In the genomic region with DNA sequence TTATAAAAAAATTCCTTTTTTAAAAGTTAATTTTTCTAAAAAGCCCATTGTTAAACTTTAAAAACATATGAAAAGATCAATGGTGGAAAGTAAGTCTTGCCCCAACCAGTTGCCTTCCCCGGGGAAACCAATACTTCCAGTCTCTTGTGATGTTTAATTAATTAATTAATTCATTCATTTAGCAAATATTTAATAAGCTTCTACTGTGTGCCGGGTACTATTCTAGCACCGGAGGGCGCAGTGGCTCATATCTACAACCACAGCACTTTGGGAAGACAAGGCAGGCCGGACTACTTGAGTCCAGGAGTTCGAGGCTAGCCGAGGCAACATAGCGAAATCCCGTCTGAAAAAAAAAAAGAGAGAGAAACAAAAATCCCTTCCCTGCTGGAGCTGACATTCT, we compare ENCODE assay signal across 1 cellular context.
TF ChIP-seq lines count a peak whose summit lies in the region.

No MANE protein-coding gene starts in this region.

TF ChIP-seq in GM23338, 12 proteins besides CTCF, POLR2A, EP300 and RAD21 (continued from another document):
- TF ChIP-seq, protein P1, sequence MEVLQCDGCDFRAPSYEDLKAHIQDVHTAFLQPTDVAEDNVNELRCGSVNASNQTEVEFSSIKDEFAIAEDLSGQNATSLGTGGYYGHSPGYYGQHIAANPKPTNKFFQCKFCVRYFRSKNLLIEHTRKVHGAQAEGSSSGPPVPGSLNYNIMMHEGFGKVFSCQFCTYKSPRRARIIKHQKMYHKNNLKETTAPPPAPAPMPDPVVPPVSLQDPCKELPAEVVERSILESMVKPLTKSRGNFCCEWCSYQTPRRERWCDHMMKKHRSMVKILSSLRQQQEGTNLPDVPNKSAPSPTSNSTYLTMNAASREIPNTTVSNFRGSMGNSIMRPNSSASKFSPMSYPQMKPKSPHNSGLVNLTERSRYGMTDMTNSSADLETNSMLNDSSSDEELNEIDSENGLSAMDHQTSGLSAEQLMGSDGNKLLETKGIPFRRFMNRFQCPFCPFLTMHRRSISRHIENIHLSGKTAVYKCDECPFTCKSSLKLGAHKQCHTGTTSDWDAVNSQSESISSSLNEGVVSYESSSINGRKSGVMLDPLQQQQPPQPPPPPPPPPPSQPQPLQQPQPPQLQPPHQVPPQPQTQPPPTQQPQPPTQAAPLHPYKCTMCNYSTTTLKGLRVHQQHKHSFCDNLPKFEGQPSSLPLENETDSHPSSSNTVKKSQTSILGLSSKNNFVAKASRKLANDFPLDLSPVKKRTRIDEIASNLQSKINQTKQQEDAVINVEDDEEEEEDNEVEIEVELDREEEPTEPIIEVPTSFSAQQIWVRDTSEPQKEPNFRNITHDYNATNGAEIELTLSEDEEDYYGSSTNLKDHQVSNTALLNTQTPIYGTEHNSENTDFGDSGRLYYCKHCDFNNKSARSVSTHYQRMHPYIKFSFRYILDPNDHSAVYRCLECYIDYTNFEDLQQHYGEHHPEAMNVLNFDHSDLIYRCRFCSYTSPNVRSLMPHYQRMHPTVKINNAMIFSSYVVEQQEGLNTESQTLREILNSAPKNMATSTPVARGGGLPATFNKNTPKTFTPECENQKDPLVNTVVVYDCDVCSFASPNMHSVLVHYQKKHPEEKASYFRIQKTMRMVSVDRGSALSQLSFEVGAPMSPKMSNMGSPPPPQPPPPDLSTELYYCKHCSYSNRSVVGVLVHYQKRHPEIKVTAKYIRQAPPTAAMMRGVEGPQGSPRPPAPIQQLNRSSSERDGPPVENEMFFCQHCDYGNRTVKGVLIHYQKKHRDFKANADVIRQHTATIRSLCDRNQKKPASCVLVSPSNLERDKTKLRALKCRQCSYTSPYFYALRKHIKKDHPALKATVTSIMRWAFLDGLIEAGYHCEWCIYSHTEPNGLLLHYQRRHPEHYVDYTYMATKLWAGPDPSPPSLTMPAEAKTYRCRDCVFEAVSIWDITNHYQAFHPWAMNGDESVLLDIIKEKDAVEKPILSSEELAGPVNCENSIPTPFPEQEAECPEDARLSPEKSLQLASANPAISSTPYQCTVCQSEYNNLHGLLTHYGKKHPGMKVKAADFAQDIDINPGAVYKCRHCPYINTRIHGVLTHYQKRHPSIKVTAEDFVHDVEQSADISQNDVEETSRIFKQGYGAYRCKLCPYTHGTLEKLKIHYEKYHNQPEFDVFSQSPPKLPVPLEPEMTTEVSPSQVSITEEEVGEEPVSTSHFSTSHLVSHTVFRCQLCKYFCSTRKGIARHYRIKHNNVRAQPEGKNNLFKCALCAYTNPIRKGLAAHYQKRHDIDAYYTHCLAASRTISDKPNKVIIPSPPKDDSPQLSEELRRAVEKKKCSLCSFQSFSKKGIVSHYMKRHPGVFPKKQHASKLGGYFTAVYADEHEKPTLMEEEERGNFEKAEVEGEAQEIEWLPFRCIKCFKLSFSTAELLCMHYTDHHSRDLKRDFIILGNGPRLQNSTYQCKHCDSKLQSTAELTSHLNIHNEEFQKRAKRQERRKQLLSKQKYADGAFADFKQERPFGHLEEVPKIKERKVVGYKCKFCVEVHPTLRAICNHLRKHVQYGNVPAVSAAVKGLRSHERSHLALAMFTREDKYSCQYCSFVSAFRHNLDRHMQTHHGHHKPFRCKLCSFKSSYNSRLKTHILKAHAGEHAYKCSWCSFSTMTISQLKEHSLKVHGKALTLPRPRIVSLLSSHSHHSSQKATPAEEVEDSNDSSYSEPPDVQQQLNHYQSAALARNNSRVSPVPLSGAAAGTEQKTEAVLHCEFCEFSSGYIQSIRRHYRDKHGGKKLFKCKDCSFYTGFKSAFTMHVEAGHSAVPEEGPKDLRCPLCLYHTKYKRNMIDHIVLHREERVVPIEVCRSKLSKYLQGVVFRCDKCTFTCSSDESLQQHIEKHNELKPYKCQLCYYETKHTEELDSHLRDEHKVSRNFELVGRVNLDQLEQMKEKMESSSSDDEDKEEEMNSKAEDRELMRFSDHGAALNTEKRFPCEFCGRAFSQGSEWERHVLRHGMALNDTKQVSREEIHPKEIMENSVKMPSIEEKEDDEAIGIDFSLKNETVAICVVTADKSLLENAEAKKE (CRISPR knock-in tag; IDR thresholded peaks at IDR 0.05) = no peak
TF ChIP-seq in GM23338: peak in this region for 0.
